18 cellular contexts compared by ENCODE assay signal in genomic region chr11:7422544-7423331, GRCh38.
DNase-seq lines count a peak whose midpoint lies in the region; ATAC-seq and TF ChIP-seq lines count a peak whose summit lies in the region.
"Had no signal": no experiment of that assay in that cellular context is flagged by ENCODE, and none has a peak within 500 bp of the region (broad histone marks: within the 10 kb centered on the region; RNA-seq: fewer than 3 reads in every experiment).

No MANE protein-coding gene starts in this region.

- no peaks in the 10 kb centered on the region for H3K79me2 ChIP-seq in DOHH2 (ENCODE audit: control insufficient read depth, low read length)
- no peaks in the 10 kb centered on the region for H3K79me2 ChIP-seq in OCI-LY1 (ENCODE audit: insufficient read depth, low read length)
- H3K79me2 ChIP-seq in osteoblast (ENCODE audit: insufficient read depth, low read length), result no peaks in the 10 kb centered on the region

- no peaks in the 10 kb centered on the region for H4K20me1 ChIP-seq in DOHH2 (ENCODE audit: control insufficient read depth, insufficient read depth, low read depth, low read length)
- H4K20me1 ChIP-seq in OCI-LY1 (ENCODE audit: insufficient read depth, low read length), result no peaks in the 10 kb centered on the region
- H4K20me1 ChIP-seq in osteoblast (ENCODE audit: insufficient read depth, low read length), result no peaks in the 10 kb centered on the region

- peaks cover 24% of the 10 kb centered on the region for H3K4me1 ChIP-seq in DOHH2 (ENCODE audit: control insufficient read depth, low read length)
- H3K4me1 ChIP-seq in OCI-LY1 (ENCODE audit: insufficient read depth, low read length, severe bottlenecking), result no peaks in the 10 kb centered on the region
- H3K4me1 ChIP-seq in osteoblast (ENCODE audit: insufficient read depth, low read length), result no peaks in the 10 kb centered on the region

- H3K27me3 ChIP-seq in DOHH2 (ENCODE audit: control insufficient read depth, low read length) (no peaks in the 10 kb centered on the region), OCI-LY1 (ENCODE audit: insufficient read depth, low read length) (no peaks in the 10 kb centered on the region), osteoblast (ENCODE audit: insufficient read depth, low read length) (no peaks in the 10 kb centered on the region)

- H3F3A ChIP-seq in DOHH2 (ENCODE audit: control insufficient read depth, insufficient read depth), result no peaks in the 10 kb centered on the region
- H3F3A ChIP-seq in OCI-LY1 (ENCODE audit: insufficient read depth, low read length), result no peaks in the 10 kb centered on the region

- H3K4me3 ChIP-seq in DOHH2 (ENCODE audit: low read length) (no peak overlapping the region), OCI-LY1 (ENCODE audit: low read depth, low read length, poor library complexity, severe bottlenecking) (no peak overlapping the region), osteoblast (ENCODE audit: insufficient read depth, low read length) (no peak overlapping the region)
- H3K4me3 ChIP-seq: K562 had no signal

- intact Hi-C loops in left colon (cut with DNase I, micrococcal nuclease), result no loop called here

- DNase-seq in left colon (no peak), osteoblast (ENCODE audit: insufficient read length, low spot score, missing footprints) (no peak), NCI-H345 (lab: John Stamatoyannopoulos, UW) (no peak), NCI-H2107 (lab: John Stamatoyannopoulos, UW) (no peak)
- no peak for DNase-seq in effector CD4-positive, alpha-beta T cell
- DNase-seq: activated CD8-positive, alpha-beta memory T cell treated with anti-CD3 and anti-CD28 coated beads, Interleukin-2, amount 10 ng/mL, durations not matched to agents 7 days and 5 days; activated naive CD4-positive, alpha-beta T cell treated with anti-CD3 and anti-CD28 coated beads, Interleukin-2, amount 50 U/mL, for 16 hours; C1 segment of cervical spinal cord; NCI-H1436 treated with DMSO at 0.1 percent for 48 hours; NCI-H526 treated with DMSO at 0.1 percent for 48 hours; Right ventricle myocardium superior; stimulated activated CD4-positive, alpha-beta T cell treated with anti-CD3 and anti-CD28 coated beads, Interleukin-4, amount 100 ng/mL, for 24 hours; stimulated activated naive CD4-positive, alpha-beta T cell had no signal

- H3K9ac ChIP-seq in OCI-LY1 (ENCODE audit: low read length), result no peak overlapping the region

- ATAC-seq in GM19372 (IDR thresholded peaks at IDR 0.05; ENCODE audit: low read depth, unreplicated experiment) (peak; percentile 54), left colon (peak; percentile 44)
- ATAC-seq: activated CD8-positive, alpha-beta memory T cell treated with anti-CD3 and anti-CD28 coated beads, Interleukin-2, amount 10 ng/mL, durations not matched to agents 7 days and 5 days; K562; left lobe of liver had no signal

- no peaks in the 10 kb centered on the region for H3K36me3 ChIP-seq in DOHH2 (ENCODE audit: control insufficient read depth, low read length)
- H3K36me3 ChIP-seq in OCI-LY1 (ENCODE audit: insufficient read depth, low read length), result no peaks in the 10 kb centered on the region
- no peaks in the 10 kb centered on the region for H3K36me3 ChIP-seq in osteoblast (ENCODE audit: insufficient read depth, low read length)

- no peaks in the 10 kb centered on the region for H3K9me2 ChIP-seq in DOHH2 (replicated peaks; ENCODE audit: control insufficient read depth, low read length)
- no peaks in the 10 kb centered on the region for H3K9me2 ChIP-seq in OCI-LY1 (ENCODE audit: low read depth, low read length)

- H2AFZ ChIP-seq in OCI-LY1 (ENCODE audit: low read length), result no peak overlapping the region
- H2AFZ ChIP-seq in osteoblast (ENCODE audit: low read length), result no peak overlapping the region

- TF ChIP-seq CTCF in DOHH2 (IDR thresholded peaks at IDR 0.05; ENCODE audit: low read depth, low read length, poor library complexity, severe bottlenecking) (peak; percentile 19), OCI-LY1 (IDR thresholded peaks at IDR 0.05; ENCODE audit: low read length) (0 out of 2 replicates have a peak, but pooled peaks have one; percentile 19), osteoblast (IDR thresholded peaks at IDR 0.05; ENCODE audit: extremely low read depth, low read depth, low read length) (no peak)

- H3K4me2 ChIP-seq in DOHH2 (ENCODE audit: low read length), result peak overlapping the region; percentile 44
- no peak overlapping the region for H3K4me2 ChIP-seq in OCI-LY1 (ENCODE audit: low read length)
- H3K4me2 ChIP-seq in osteoblast (ENCODE audit: insufficient read depth, low read length), result no peak overlapping the region

- H3K27ac ChIP-seq in DOHH2 (ENCODE audit: low read depth, low read length) (no peak overlapping the region), OCI-LY1 (ENCODE audit: low read depth, low read length, poor library complexity, severe bottlenecking) (no peak overlapping the region), osteoblast (ENCODE audit: low read depth, low read length) (no peak overlapping the region)

- H3K9me3 ChIP-seq in DOHH2 (ENCODE audit: control insufficient read depth, insufficient read depth, low read length), result no peaks in the 10 kb centered on the region
- no peaks in the 10 kb centered on the region for H3K9me3 ChIP-seq in OCI-LY1 (ENCODE audit: low read length)
- H3K9me3 ChIP-seq in osteoblast (ENCODE audit: low read depth, low read length), result no peaks in the 10 kb centered on the region
